8 cellular contexts compared by ENCODE assay signal in genomic region chr18:31041346-31042067, GRCh38. TPM values are rescaled to one million over a fixed set of nuclear protein-coding genes. Genes with fewer than 3 reads are reported as not detected.
A peak's percentile ranks its signal among the peaks of the same experiment; 100 is the strongest.
DNase-seq lines count a peak whose midpoint lies in the region; ATAC-seq and TF ChIP-seq lines count a peak whose summit lies in the region.

No MANE protein-coding gene starts in this region.

- CTCF ChIA-PET in activated CD8-positive, alpha-beta T cell treated with anti-CD3 and anti-CD28 coated beads for 36 hours (lab: Charles Lee): no interaction called here

- H3K9me3 Mint-ChIP-seq in activated CD8-positive, alpha-beta T cell treated with anti-CD3 and anti-CD28 coated beads for 36 hours: peaks cover 8% of the 10 kb centered on the region

- H3K36me3 Mint-ChIP-seq in activated CD8-positive, alpha-beta T cell treated with anti-CD3 and anti-CD28 coated beads for 36 hours (ENCODE audit: low read depth): peaks cover 3% of the 10 kb centered on the region

- peak overlapping the region; percentile 35 for H3K4me3 Mint-ChIP-seq in activated CD8-positive, alpha-beta T cell treated with anti-CD3 and anti-CD28 coated beads for 36 hours

- no peak for ATAC-seq in activated CD8-positive, alpha-beta T cell treated with anti-CD3 and anti-CD28 coated beads for 36 hours
- no peak for ATAC-seq in activated CD4-positive, CD25-positive, alpha-beta regulatory T cell treated with anti-CD3 and anti-CD28 coated beads, Interleukin-2, amount 50 U/mL, for 24 hours

- TF ChIP-seq CTCF in activated CD8-positive, alpha-beta T cell treated with anti-CD3 and anti-CD28 coated beads for 36 hours (IDR thresholded peaks at IDR 0.05): no peak
- TF ChIP-seq CTCF in left ventricle myocardium inferior (IDR thresholded peaks at IDR 0.05; ENCODE audit: borderline replicate concordance): no peak
- TF ChIP-seq CTCF in prostate gland (IDR thresholded peaks at IDR 0.05): no peak

- H3K4me1 Mint-ChIP-seq in activated CD8-positive, alpha-beta T cell treated with anti-CD3 and anti-CD28 coated beads for 36 hours (ENCODE audit: low read depth): peaks cover 3% of the 10 kb centered on the region

- no peaks in the 10 kb centered on the region for H3K36me3 ChIP-seq in left ventricle myocardium inferior
- H3K36me3 ChIP-seq in prostate gland: no peaks in the 10 kb centered on the region

- POLR2A ChIA-PET in activated CD8-positive, alpha-beta T cell treated with anti-CD3 and anti-CD28 coated beads for 36 hours (lab: Charles Lee): no interaction called here

- H3K9me3 ChIP-seq in left ventricle myocardium inferior (replicated peaks) (no peaks in the 10 kb centered on the region), prostate gland (no peaks in the 10 kb centered on the region)

- H3K27me3 Mint-ChIP-seq in activated CD8-positive, alpha-beta T cell treated with anti-CD3 and anti-CD28 coated beads for 36 hours: peaks cover 44% of the 10 kb centered on the region

- intact Hi-C loops in activated CD8-positive, alpha-beta T cell treated with anti-CD3 and anti-CD28 coated beads for 36 hours (cut with micrococcal nuclease): no loop called here
- intact Hi-C loops in left ventricle myocardium inferior (cut with micrococcal nuclease): no loop called here
- intact Hi-C loops in prostate gland (cut with DNase I): loop anchor here (10.0 kb wide), 1 partner anchor 63 kb away; the partner anchor contains the start of gene DSC2

- 1% methylated on average over 51 of the region's 51 CpGs for WGBS in prostate gland

- TF ChIP-seq POLR2A in prostate gland (IDR thresholded peaks at IDR 0.05): no peak

- H3K4me3 ChIP-seq in left ventricle myocardium inferior (peak overlapping the region; percentile 59), prostate gland (peak overlapping the region; percentile 33 to 40)

- H3K27me3 ChIP-seq in left ventricle myocardium inferior (ENCODE audit: low read depth) (peaks cover 89% of the 10 kb centered on the region), prostate gland (replicated peaks; ENCODE audit: insufficient read depth) (no peaks in the 10 kb centered on the region)

- H3K4me1 ChIP-seq in left ventricle myocardium inferior (peaks cover 24% of the 10 kb centered on the region), prostate gland (replicated peaks) (no peaks in the 10 kb centered on the region)

- no peak overlapping the region for H3K27ac ChIP-seq in left ventricle myocardium inferior (replicated peaks)
- peak overlapping the region; percentile 65 to 73 for H3K27ac ChIP-seq in prostate gland

- peak; percentile 3 for DNase-seq in GM19238 (ENCODE audit: insufficient read length, low spot score)
- no peak for DNase-seq in activated CD8-positive, alpha-beta T cell treated with anti-CD3 and anti-CD28 coated beads for 36 hours
- no peak for DNase-seq in left ventricle myocardium inferior
- peak; percentile 14 for DNase-seq in prostate gland (ENCODE audit: low spot score)
- DNase-seq in OCI-M2 (lab: John Stamatoyannopoulos, UW; ENCODE audit: unreplicated experiment): no peak
- no peak for DNase-seq in NCI-H1105 treated with DMSO at 0.1 percent for 48 hours (lab: John Stamatoyannopoulos, UW)
- no peak for DNase-seq in GDM1 (lab: John Stamatoyannopoulos, UW)

- no peak overlapping the region for H3K27ac Mint-ChIP-seq in activated CD8-positive, alpha-beta T cell treated with anti-CD3 and anti-CD28 coated beads for 36 hours

RNA-seq across cellular contexts. Expression of gene DSC3, which starts 1.0 kb away (rescaled TPM):
- under 1 TPM in 1 of 2 experiments, not detected in 1; 0.04 TPM for total RNA-seq in activated CD8-positive, alpha-beta T cell treated with anti-CD3 and anti-CD28 coated beads for 36 hours
- total RNA-seq in left ventricle myocardium inferior (not detected), prostate gland (10 to 100 TPM; 13.5 to 32.1 TPM)

Comparison
In these comparisons a context has a peak if more than half of its experiments do, and no peak if none do; other contexts are left out.
1. DNase-seq: peak in GM19238 (single experiment) and prostate gland (single experiment); none in activated CD8-positive, alpha-beta T cell treated with anti-CD3 and anti-CD28 coated beads for 36 hours (single experiment), left ventricle myocardium inferior (single experiment), OCI-M2 (single experiment), NCI-H1105 treated with DMSO at 0.1 percent for 48 hours (single experiment) and GDM1 (single experiment).
2. RNA of gene DSC3, which starts 1.0 kb away (total RNA-seq): 13.5 to 32.1 TPM in prostate gland; 0.04 TPM in activated CD8-positive, alpha-beta T cell treated with anti-CD3 and anti-CD28 coated beads for 36 hours and not detected in left ventricle myocardium inferior (single experiment); every median in the first group is over 10 times any median in the second.